ENCODE assay signal across 10 cellular contexts in genomic region chr7:5700391-5700985, GRCh38.
DNase-seq lines count a peak whose midpoint lies in the region; ATAC-seq, FAIRE-seq and TF ChIP-seq lines count a peak whose summit lies in the region.
"Had no signal": no experiment of that assay in that cellular context is flagged by ENCODE, and none has a peak within 500 bp of the region (broad histone marks: within the 10 kb centered on the region; RNA-seq: fewer than 3 reads in every experiment).

No MANE protein-coding gene starts in this region.

- H3K27me3 ChIP-seq in breast epithelium, result no peaks in the 10 kb centered on the region
- H3K27me3 ChIP-seq in astrocyte (ENCODE audit: insufficient read depth, low read length), result no peaks in the 10 kb centered on the region
- no peaks in the 10 kb centered on the region for H3K27me3 ChIP-seq in transverse colon

- intact Hi-C loops in MCF 10A (cut with micrococcal nuclease), result loop anchor here (5.0 kb wide), 1 partner anchor 33 kb away; no protein-coding TSS in a partner anchor
- intact Hi-C loops in breast epithelium (cut with DNase I; ENCODE audit: low total_unique reads), result no loop called here
- intact Hi-C loops in transverse colon (cut with DNase I; ENCODE audit: low total_unique reads), result loop anchor here (10.0 kb wide), 1 partner anchor 336 kb away; no protein-coding TSS in a partner anchor

- TF ChIP-seq CTCF in MCF 10A (IDR thresholded peaks at IDR 0.05; ENCODE audit: unreplicated experiment) (no peak), breast epithelium (IDR thresholded peaks at IDR 0.05) (no peak), astrocyte (IDR thresholded peaks at IDR 0.05; ENCODE audit: insufficient read depth, low read depth, low read length) (no peak), transverse colon (IDR thresholded peaks at IDR 0.05) (no peak)

- no peak overlapping the region for H3K27ac ChIP-seq in breast epithelium
- H3K27ac ChIP-seq in astrocyte (ENCODE audit: low read depth, low read length), result peak overlapping the region; percentile 74
- peak overlapping the region; percentile 83 to 93 (median 88) for H3K27ac ChIP-seq in transverse colon

- ATAC-seq in naive B cell (ENCODE audit: low read depth in 2 of 2), result no peak

- no peak for TF ChIP-seq POLR2A in breast epithelium (IDR thresholded peaks at IDR 0.05)
- no peak for TF ChIP-seq POLR2A in transverse colon (IDR thresholded peaks at IDR 0.05)

- H3K36me3 ChIP-seq in breast epithelium (no peaks in the 10 kb centered on the region), astrocyte (ENCODE audit: insufficient read depth, low read length) (peaks cover 15% of the 10 kb centered on the region), transverse colon (no peaks in the 10 kb centered on the region)

- no peak for DNase-seq in MCF 10A (ENCODE audit: unreplicated experiment)
- DNase-seq in breast epithelium (ENCODE audit: low spot score in 2 of 2), result no peak
- DNase-seq in astrocyte (ENCODE audit: low read depth), result no peak
- no peak for DNase-seq in naive B cell
- no peak for DNase-seq in transverse colon
- no peak for DNase-seq in kidney glomerular epithelial cell (lab: John Stamatoyannopoulos, UW)
- no peak for DNase-seq in cerebellar cortex (ENCODE audit: low spot score)
- DNase-seq in HCEC 1CT, result no peak
- DNase-seq: amniotic stem cell, NCI-H1092 treated with DMSO at 0.1 percent for 48 hours had no signal

- 80 to 100% methylated on average over 1 to 5 of the region's 5 CpGs for WGBS in transverse colon (ENCODE audit: low coverage in 1 of 2), 2 donors

- H3K4me1 ChIP-seq in breast epithelium (no peaks in the 10 kb centered on the region), astrocyte (ENCODE audit: insufficient read depth, low read length) (peaks cover 49% of the 10 kb centered on the region), transverse colon (peaks cover 26 to 68% (median 37%) of the 10 kb centered on the region in 4 donors)

- FAIRE-seq in astrocyte (lab: Jason Lieb, UNC), result no peak

- no peak for TF ChIP-seq EP300 in transverse colon (IDR thresholded peaks at IDR 0.05; ENCODE audit: low read depth)

- no peaks in the 10 kb centered on the region for H4K20me1 ChIP-seq in astrocyte (ENCODE audit: insufficient read depth, low read length)

- POLR2A ChIA-PET in MCF 10A (lab: Yijun Ruan, JAX), result interaction anchor here (5.8 kb wide), 1 partner anchor 8 kb away, joined by 92 read pairs; no protein-coding TSS in a partner anchor

- no peak overlapping the region for H2AFZ ChIP-seq in astrocyte (ENCODE audit: low read depth, low read length)

- H3K4me1 Mint-ChIP-seq in MCF 10A (ENCODE audit: insufficient read depth, unreplicated experiment), result peaks cover 37% of the 10 kb centered on the region
- H3K4me1 Mint-ChIP-seq in astrocyte (ENCODE audit: low read depth, unreplicated experiment), result peaks cover 68% of the 10 kb centered on the region
- H3K4me1 Mint-ChIP-seq in naive B cell, result peaks cover 54 to 76% (median 72%) of the 10 kb centered on the region in 3 donors

- H3K36me3 Mint-ChIP-seq in MCF 10A (ENCODE audit: insufficient read depth, unreplicated experiment) (peaks cover 23% of the 10 kb centered on the region), astrocyte (ENCODE audit: low read depth, unreplicated experiment) (peaks cover 21% of the 10 kb centered on the region), naive B cell (peaks cover 17 to 23% of the 10 kb centered on the region in 2 donors)

- no peak overlapping the region for H3K4me3 ChIP-seq in breast epithelium
- no peak overlapping the region for H3K4me3 ChIP-seq in astrocyte (ENCODE audit: insufficient read depth, low read depth, low read length)
- no peak overlapping the region for H3K4me3 ChIP-seq in transverse colon

- no peaks in the 10 kb centered on the region for H3K9me3 ChIP-seq in breast epithelium
- no peaks in the 10 kb centered on the region for H3K9me3 ChIP-seq in astrocyte (ENCODE audit: insufficient read depth, low read depth, low read length)
- no peaks in the 10 kb centered on the region for H3K9me3 ChIP-seq in transverse colon

- H3K27me3 Mint-ChIP-seq in MCF 10A (ENCODE audit: insufficient read depth, unreplicated experiment), result no peaks in the 10 kb centered on the region
- H3K27me3 Mint-ChIP-seq in astrocyte (ENCODE audit: low read depth, unreplicated experiment), result no peaks in the 10 kb centered on the region
- H3K27me3 Mint-ChIP-seq in naive B cell, result no peaks in the 10 kb centered on the region

- CTCF ChIA-PET in MCF 10A (lab: Yijun Ruan, JAX), result interaction anchor here (0.5 to 4.8 kb wide), 4 partner anchors 20 to 35 kb away, joined by 3 to 31 read pairs (median 14); no protein-coding TSS in a partner anchor

- no peak overlapping the region for H3K4me3 Mint-ChIP-seq in MCF 10A (ENCODE audit: unreplicated experiment)
- peak overlapping the region; percentile 20 for H3K4me3 Mint-ChIP-seq in astrocyte (ENCODE audit: unreplicated experiment)
- peak overlapping the region in 3 of 8 donors; percentile 29 to 83 (median 61) for H3K4me3 Mint-ChIP-seq in naive B cell

- H3K79me2 ChIP-seq in astrocyte (ENCODE audit: insufficient read depth, low read length), result peaks cover 37% of the 10 kb centered on the region

- peak overlapping the region; percentile 29 for H3K4me2 ChIP-seq in astrocyte (ENCODE audit: low read length)

- H3K9me3 Mint-ChIP-seq in MCF 10A (ENCODE audit: unreplicated experiment) (no peaks in the 10 kb centered on the region), astrocyte (ENCODE audit: unreplicated experiment) (no peaks in the 10 kb centered on the region), naive B cell (no peaks in the 10 kb centered on the region)

- H3K27ac Mint-ChIP-seq in MCF 10A (ENCODE audit: low read depth, unreplicated experiment) (peak overlapping the region; percentile 59), astrocyte (ENCODE audit: unreplicated experiment) (peak overlapping the region; percentile 87), naive B cell (peak overlapping the region; percentile 58 to 97 (median 89))

- in situ Hi-C loops in transverse colon (cut with MboI; ENCODE audit: low pct_ligation_motif_present in 1 of 4, low pct_unique_long_range_greater_than_20kb in 1 of 4, low sequenced_read_pairs in 3 of 4), result loop anchor here in 2 of 4 donors (10.0 kb wide), 1 partner anchor 206 kb away; no protein-coding TSS in a partner anchor

- BruUV-seq in MCF 10A (replicated peaks; lab: Mats Ljungman, UMichigan), result no TSS peak

- peak overlapping the region; percentile 66 for H3K9ac ChIP-seq in astrocyte (ENCODE audit: low read length)

Comparison
In these comparisons a context has a peak if more than half of its experiments do, and no peak if none do; other contexts are left out.
1. H3K27ac ChIP-seq: peak in astrocyte (single experiment) and transverse colon (4 of 4); none in breast epithelium (0 of 2).
2. Peak in every context shown above with its lines, with median percentiles within 50 percentile points of each other: H3K27ac Mint-ChIP-seq.